In the genomic region with DNA sequence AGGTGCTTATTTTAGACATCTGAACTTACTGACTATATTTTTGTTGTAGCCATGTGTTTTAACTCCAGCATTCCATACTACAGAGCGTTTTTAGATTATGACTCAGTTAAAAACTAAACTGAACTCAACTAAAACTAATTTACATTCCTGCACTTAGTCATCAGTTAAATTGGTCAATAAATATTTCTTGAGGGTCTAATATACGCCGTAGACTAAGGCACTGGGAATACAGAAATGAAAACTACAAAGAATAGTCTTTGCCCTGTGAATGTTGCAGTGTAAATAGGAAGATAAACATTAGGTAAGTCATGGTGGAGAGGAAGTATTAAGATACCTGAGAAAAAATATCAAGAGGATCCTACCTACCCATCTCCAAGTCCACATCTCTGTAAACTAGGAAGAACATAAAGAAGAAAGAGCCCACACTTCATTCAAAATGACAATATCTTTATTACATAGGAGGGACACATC, we compare ENCODE assay signal across 1 cellular context.
TF ChIP-seq lines count a peak whose summit lies in the region.

No MANE protein-coding gene starts in this region.

TF ChIP-seq in HepG2, 621 proteins besides CTCF, POLR2A, EP300 and RAD21 (continued from another document and continues in another):
- TF ChIP-seq, protein P1, sequence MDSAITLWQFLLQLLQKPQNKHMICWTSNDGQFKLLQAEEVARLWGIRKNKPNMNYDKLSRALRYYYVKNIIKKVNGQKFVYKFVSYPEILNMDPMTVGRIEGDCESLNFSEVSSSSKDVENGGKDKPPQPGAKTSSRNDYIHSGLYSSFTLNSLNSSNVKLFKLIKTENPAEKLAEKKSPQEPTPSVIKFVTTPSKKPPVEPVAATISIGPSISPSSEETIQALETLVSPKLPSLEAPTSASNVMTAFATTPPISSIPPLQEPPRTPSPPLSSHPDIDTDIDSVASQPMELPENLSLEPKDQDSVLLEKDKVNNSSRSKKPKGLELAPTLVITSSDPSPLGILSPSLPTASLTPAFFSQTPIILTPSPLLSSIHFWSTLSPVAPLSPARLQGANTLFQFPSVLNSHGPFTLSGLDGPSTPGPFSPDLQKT (CRISPR knock-in tag; IDR thresholded peaks at IDR 0.05; ENCODE audit: borderline replicate concordance): no peak
- peak; percentile 50; the same call in 1 of the 2 replicates for TF ChIP-seq TARDBP (CRISPR knock-in tag; IDR thresholded peaks at IDR 0.05)
- TF ChIP-seq, protein P2, sequence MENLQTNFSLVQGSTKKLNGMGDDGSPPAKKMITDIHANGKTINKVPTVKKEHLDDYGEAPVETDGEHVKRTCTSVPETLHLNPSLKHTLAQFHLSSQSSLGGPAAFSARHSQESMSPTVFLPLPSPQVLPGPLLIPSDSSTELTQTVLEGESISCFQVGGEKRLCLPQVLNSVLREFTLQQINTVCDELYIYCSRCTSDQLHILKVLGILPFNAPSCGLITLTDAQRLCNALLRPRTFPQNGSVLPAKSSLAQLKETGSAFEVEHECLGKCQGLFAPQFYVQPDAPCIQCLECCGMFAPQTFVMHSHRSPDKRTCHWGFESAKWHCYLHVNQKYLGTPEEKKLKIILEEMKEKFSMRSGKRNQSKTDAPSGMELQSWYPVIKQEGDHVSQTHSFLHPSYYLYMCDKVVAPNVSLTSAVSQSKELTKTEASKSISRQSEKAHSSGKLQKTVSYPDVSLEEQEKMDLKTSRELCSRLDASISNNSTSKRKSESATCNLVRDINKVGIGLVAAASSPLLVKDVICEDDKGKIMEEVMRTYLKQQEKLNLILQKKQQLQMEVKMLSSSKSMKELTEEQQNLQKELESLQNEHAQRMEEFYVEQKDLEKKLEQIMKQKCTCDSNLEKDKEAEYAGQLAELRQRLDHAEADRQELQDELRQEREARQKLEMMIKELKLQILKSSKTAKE (CRISPR knock-in tag; IDR thresholded peaks at IDR 0.05; ENCODE audit: borderline replicate concordance): peak; percentile 60
- TF ChIP-seq, protein P3, sequence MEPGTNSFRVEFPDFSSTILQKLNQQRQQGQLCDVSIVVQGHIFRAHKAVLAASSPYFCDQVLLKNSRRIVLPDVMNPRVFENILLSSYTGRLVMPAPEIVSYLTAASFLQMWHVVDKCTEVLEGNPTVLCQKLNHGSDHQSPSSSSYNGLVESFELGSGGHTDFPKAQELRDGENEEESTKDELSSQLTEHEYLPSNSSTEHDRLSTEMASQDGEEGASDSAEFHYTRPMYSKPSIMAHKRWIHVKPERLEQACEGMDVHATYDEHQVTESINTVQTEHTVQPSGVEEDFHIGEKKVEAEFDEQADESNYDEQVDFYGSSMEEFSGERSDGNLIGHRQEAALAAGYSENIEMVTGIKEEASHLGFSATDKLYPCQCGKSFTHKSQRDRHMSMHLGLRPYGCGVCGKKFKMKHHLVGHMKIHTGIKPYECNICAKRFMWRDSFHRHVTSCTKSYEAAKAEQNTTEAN (CRISPR knock-in tag; conservative IDR thresholded peaks at IDR 0.05): peak; percentile 74
- TF ChIP-seq TOPORS (CRISPR knock-in tag; IDR thresholded peaks at IDR 0.05): no peak
- no peak for TF ChIP-seq GABPB1 (CRISPR knock-in tag; IDR thresholded peaks at IDR 0.05)
- TF ChIP-seq ERF (CRISPR knock-in tag; IDR thresholded peaks at IDR 0.05): peak; percentile 38; the same call in 1 of the 2 replicates
- peak; percentile 95; the same call in 1 of the 2 replicates for TF ChIP-seq FOSL1 (CRISPR knock-in tag; IDR thresholded peaks at IDR 0.05; ENCODE audit: borderline replicate concordance)
- TF ChIP-seq, protein P4, sequence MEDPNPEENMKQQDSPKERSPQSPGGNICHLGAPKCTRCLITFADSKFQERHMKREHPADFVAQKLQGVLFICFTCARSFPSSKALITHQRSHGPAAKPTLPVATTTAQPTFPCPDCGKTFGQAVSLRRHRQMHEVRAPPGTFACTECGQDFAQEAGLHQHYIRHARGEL (CRISPR knock-in tag; IDR thresholded peaks at IDR 0.05): no peak
- TF ChIP-seq, protein P5, sequence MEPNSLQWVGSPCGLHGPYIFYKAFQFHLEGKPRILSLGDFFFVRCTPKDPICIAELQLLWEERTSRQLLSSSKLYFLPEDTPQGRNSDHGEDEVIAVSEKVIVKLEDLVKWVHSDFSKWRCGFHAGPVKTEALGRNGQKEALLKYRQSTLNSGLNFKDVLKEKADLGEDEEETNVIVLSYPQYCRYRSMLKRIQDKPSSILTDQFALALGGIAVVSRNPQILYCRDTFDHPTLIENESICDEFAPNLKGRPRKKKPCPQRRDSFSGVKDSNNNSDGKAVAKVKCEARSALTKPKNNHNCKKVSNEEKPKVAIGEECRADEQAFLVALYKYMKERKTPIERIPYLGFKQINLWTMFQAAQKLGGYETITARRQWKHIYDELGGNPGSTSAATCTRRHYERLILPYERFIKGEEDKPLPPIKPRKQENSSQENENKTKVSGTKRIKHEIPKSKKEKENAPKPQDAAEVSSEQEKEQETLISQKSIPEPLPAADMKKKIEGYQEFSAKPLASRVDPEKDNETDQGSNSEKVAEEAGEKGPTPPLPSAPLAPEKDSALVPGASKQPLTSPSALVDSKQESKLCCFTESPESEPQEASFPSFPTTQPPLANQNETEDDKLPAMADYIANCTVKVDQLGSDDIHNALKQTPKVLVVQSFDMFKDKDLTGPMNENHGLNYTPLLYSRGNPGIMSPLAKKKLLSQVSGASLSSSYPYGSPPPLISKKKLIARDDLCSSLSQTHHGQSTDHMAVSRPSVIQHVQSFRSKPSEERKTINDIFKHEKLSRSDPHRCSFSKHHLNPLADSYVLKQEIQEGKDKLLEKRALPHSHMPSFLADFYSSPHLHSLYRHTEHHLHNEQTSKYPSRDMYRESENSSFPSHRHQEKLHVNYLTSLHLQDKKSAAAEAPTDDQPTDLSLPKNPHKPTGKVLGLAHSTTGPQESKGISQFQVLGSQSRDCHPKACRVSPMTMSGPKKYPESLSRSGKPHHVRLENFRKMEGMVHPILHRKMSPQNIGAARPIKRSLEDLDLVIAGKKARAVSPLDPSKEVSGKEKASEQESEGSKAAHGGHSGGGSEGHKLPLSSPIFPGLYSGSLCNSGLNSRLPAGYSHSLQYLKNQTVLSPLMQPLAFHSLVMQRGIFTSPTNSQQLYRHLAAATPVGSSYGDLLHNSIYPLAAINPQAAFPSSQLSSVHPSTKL (CRISPR knock-in tag; IDR thresholded peaks at IDR 0.05): peak; percentile 96
- TF ChIP-seq TOE1 (CRISPR knock-in tag; IDR thresholded peaks at IDR 0.05): no peak
- TF ChIP-seq ZNF7 (CRISPR knock-in tag; IDR thresholded peaks at IDR 0.05): no peak
- TF ChIP-seq ZNF772 (CRISPR knock-in tag; IDR thresholded peaks at IDR 0.05): 0 out of 2 replicates have a peak, but pooled peaks have one; percentile 30
- TF ChIP-seq ZSCAN9 (CRISPR knock-in tag; IDR thresholded peaks at IDR 0.05; ENCODE audit: borderline replicate concordance): no peak; the same call in none of the 2 replicates
- peak; percentile 51 for TF ChIP-seq THAP11 (CRISPR knock-in tag; IDR thresholded peaks at IDR 0.05)
- peak; percentile 75; the same call in 1 of the 2 replicates for TF ChIP-seq SOX5 (CRISPR knock-in tag; IDR thresholded peaks at IDR 0.05; ENCODE audit: borderline replicate concordance)
- peak; percentile 97; the same call in 1 of the 2 replicates for TF ChIP-seq NFIC (IDR thresholded peaks at IDR 0.05; ENCODE audit: low read length)
- TF ChIP-seq TCF7 (IDR thresholded peaks at IDR 0.05; ENCODE audit: low read depth): peak; percentile 93
- TF ChIP-seq NR2C2 (CRISPR knock-in tag; IDR thresholded peaks at IDR 0.05; ENCODE audit: borderline replicate concordance): 0 out of 2 replicates have a peak, but pooled peaks have one; percentile 20
- no peak for TF ChIP-seq LCORL (IDR thresholded peaks at IDR 0.05)
- no peak for TF ChIP-seq LCORL (CRISPR knock-in tag; IDR thresholded peaks at IDR 0.05)
- TF ChIP-seq, protein P6, sequence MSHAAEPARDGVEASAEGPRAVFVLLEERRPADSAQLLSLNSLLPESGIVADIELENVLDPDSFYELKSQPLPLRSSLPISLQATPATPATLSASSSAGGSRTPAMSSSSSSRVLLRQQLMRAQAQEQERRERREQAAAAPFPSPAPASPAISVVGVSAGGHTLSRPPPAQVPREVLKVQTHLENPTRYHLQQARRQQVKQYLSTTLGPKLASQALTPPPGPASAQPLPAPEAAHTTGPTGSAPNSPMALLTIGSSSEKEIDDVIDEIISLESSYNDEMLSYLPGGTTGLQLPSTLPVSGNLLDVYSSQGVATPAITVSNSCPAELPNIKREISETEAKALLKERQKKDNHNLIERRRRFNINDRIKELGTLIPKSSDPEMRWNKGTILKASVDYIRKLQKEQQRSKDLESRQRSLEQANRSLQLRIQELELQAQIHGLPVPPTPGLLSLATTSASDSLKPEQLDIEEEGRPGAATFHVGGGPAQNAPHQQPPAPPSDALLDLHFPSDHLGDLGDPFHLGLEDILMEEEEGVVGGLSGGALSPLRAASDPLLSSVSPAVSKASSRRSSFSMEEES (CRISPR knock-in tag; IDR thresholded peaks at IDR 0.05): peak; percentile 58; the same call in 1 of the 2 replicates
- peak; percentile 93 for TF ChIP-seq HMG20A (CRISPR knock-in tag; IDR thresholded peaks at IDR 0.05; ENCODE audit: borderline replicate concordance)
- TF ChIP-seq, protein P7, sequence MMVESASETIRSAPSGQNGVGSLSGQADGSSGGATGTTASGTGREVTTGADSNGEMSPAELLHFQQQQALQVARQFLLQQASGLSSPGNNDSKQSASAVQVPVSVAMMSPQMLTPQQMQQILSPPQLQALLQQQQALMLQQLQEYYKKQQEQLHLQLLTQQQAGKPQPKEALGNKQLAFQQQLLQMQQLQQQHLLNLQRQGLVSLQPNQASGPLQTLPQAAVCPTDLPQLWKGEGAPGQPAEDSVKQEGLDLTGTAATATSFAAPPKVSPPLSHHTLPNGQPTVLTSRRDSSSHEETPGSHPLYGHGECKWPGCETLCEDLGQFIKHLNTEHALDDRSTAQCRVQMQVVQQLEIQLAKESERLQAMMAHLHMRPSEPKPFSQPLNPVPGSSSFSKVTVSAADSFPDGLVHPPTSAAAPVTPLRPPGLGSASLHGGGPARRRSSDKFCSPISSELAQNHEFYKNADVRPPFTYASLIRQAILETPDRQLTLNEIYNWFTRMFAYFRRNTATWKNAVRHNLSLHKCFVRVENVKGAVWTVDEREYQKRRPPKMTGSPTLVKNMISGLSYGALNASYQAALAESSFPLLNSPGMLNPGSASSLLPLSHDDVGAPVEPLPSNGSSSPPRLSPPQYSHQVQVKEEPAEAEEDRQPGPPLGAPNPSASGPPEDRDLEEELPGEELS (CRISPR knock-in tag; IDR thresholded peaks at IDR 0.05): peak; percentile 93
- TF ChIP-seq, protein P8, sequence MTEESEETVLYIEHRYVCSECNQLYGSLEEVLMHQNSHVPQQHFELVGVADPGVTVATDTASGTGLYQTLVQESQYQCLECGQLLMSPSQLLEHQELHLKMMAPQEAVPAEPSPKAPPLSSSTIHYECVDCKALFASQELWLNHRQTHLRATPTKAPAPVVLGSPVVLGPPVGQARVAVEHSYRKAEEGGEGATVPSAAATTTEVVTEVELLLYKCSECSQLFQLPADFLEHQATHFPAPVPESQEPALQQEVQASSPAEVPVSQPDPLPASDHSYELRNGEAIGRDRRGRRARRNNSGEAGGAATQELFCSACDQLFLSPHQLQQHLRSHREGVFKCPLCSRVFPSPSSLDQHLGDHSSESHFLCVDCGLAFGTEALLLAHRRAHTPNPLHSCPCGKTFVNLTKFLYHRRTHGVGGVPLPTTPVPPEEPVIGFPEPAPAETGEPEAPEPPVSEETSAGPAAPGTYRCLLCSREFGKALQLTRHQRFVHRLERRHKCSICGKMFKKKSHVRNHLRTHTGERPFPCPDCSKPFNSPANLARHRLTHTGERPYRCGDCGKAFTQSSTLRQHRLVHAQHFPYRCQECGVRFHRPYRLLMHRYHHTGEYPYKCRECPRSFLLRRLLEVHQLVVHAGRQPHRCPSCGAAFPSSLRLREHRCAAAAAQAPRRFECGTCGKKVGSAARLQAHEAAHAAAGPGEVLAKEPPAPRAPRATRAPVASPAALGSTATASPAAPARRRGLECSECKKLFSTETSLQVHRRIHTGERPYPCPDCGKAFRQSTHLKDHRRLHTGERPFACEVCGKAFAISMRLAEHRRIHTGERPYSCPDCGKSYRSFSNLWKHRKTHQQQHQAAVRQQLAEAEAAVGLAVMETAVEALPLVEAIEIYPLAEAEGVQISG (CRISPR knock-in tag; IDR thresholded peaks at IDR 0.05): no peak
- TF ChIP-seq, protein P9, sequence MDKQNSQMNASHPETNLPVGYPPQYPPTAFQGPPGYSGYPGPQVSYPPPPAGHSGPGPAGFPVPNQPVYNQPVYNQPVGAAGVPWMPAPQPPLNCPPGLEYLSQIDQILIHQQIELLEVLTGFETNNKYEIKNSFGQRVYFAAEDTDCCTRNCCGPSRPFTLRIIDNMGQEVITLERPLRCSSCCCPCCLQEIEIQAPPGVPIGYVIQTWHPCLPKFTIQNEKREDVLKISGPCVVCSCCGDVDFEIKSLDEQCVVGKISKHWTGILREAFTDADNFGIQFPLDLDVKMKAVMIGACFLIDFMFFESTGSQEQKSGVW (CRISPR knock-in tag; IDR thresholded peaks at IDR 0.05; ENCODE audit: borderline replicate concordance): no peak
- TF ChIP-seq DR1 (CRISPR knock-in tag; IDR thresholded peaks at IDR 0.05): no peak
- peak; percentile 71 for TF ChIP-seq HDAC2 (CRISPR knock-in tag; IDR thresholded peaks at IDR 0.05)
- TF ChIP-seq, protein P10, sequence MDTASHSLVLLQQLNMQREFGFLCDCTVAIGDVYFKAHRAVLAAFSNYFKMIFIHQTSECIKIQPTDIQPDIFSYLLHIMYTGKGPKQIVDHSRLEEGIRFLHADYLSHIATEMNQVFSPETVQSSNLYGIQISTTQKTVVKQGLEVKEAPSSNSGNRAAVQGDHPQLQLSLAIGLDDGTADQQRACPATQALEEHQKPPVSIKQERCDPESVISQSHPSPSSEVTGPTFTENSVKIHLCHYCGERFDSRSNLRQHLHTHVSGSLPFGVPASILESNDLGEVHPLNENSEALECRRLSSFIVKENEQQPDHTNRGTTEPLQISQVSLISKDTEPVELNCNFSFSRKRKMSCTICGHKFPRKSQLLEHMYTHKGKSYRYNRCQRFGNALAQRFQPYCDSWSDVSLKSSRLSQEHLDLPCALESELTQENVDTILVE (CRISPR knock-in tag; IDR thresholded peaks at IDR 0.05): peak; percentile 14; the same call in 1 of the 2 replicates
- TF ChIP-seq, protein P11, sequence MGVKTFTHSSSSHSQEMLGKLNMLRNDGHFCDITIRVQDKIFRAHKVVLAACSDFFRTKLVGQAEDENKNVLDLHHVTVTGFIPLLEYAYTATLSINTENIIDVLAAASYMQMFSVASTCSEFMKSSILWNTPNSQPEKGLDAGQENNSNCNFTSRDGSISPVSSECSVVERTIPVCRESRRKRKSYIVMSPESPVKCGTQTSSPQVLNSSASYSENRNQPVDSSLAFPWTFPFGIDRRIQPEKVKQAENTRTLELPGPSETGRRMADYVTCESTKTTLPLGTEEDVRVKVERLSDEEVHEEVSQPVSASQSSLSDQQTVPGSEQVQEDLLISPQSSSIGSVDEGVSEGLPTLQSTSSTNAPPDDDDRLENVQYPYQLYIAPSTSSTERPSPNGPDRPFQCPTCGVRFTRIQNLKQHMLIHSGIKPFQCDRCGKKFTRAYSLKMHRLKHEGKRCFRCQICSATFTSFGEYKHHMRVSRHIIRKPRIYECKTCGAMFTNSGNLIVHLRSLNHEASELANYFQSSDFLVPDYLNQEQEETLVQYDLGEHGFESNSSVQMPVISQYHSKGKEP (CRISPR knock-in tag; IDR thresholded peaks at IDR 0.05): no peak
